14 cellular contexts compared by ENCODE assay signal in genomic region chr1:21919520-21919919, GRCh38. TPM values are rescaled to one million over a fixed set of nuclear protein-coding genes. Genes with fewer than 3 reads are reported as not detected.
DNase-seq lines count a peak whose midpoint lies in the region; ATAC-seq and TF ChIP-seq lines count a peak whose summit lies in the region.
"Had no signal": no experiment of that assay in that cellular context is flagged by ENCODE, and none has a peak within 500 bp of the region (broad histone marks: within the 10 kb centered on the region; RNA-seq: fewer than 3 reads in every experiment).

No MANE protein-coding gene starts in this region.

- H3K36me3 Mint-ChIP-seq in neural progenitor cell = no peaks in the 10 kb centered on the region
- H3K36me3 Mint-ChIP-seq in activated CD4-positive, alpha-beta T cell treated with anti-CD3 and anti-CD28 coated beads, Interleukin-2, amount 10 ng/mL, durations not matched to agents 7 days and 5 days (ENCODE audit: low read depth) = no peaks in the 10 kb centered on the region

- peaks cover 8% of the 10 kb centered on the region; the same call in 1 of the 2 replicates for H3K4me1 ChIP-seq in PC-3 (ENCODE audit: insufficient read depth, low read length)
- peaks cover 65 to 67% of the 10 kb centered on the region in 2 donors for H3K4me1 ChIP-seq in duodenal mucosa (ENCODE audit: control insufficient read depth in 1 of 2, insufficient read depth in 2 of 2, low read length in 2 of 2)
- H3K4me1 ChIP-seq in neural progenitor cell = peaks cover 18% of the 10 kb centered on the region
- no peaks in the 10 kb centered on the region for H3K4me1 ChIP-seq in effector memory CD4-positive, alpha-beta T cell (ENCODE audit: control insufficient read depth, insufficient read depth, low read length, poor library complexity, severe bottlenecking)

- H3K27me3 Mint-ChIP-seq in neural progenitor cell (ENCODE audit: insufficient read depth, low read depth) = no peaks in the 10 kb centered on the region
- no peaks in the 10 kb centered on the region for H3K27me3 Mint-ChIP-seq in activated CD4-positive, alpha-beta T cell treated with anti-CD3 and anti-CD28 coated beads, Interleukin-2, amount 10 ng/mL, durations not matched to agents 7 days and 5 days

- TF ChIP-seq CTCF in PC-3 (conservative IDR thresholded peaks at IDR 0.05; ENCODE audit: low read depth, low read length) (no peak), neural progenitor cell (IDR thresholded peaks at IDR 0.05) (no peak)

- H3K79me2 ChIP-seq in PC-3 (ENCODE audit: low read length) (no peaks in the 10 kb centered on the region), neural progenitor cell (ENCODE audit: low read depth) (no peaks in the 10 kb centered on the region)

- CTCF ChIA-PET in PC-3 (lab: Charles Lee) = interaction anchor here (0.6 kb wide), 1 partner anchor 104 kb away, joined by 3 read pairs; no protein-coding TSS in a partner anchor
- CTCF ChIA-PET in activated CD4-positive, alpha-beta T cell treated with anti-CD3 and anti-CD28 coated beads, Interleukin-2, amount 10 ng/mL, durations not matched to agents 7 days and 5 days (lab: Charles Lee) = interaction anchor here (1.4 kb wide), 1 partner anchor 16 kb away, joined by 3 read pairs; no protein-coding TSS in a partner anchor

- no TSS peak for BruUV-seq in PC-3 (replicated peaks; lab: Mats Ljungman, UMichigan)

- peak overlapping the region; percentile 12 for H3K27ac Mint-ChIP-seq in neural progenitor cell
- H3K27ac Mint-ChIP-seq in activated CD4-positive, alpha-beta T cell treated with anti-CD3 and anti-CD28 coated beads, Interleukin-2, amount 10 ng/mL, durations not matched to agents 7 days and 5 days = no peak overlapping the region

- H3K9me3 ChIP-seq in PC-3 (ENCODE audit: low read length) (no peaks in the 10 kb centered on the region), duodenal mucosa (ENCODE audit: control insufficient read depth in 1 of 2, low read length in 2 of 2) (no peaks in the 10 kb centered on the region), neural progenitor cell (ENCODE audit: low read depth) (no peaks in the 10 kb centered on the region)
- H3K9me3 ChIP-seq in effector memory CD4-positive, alpha-beta T cell (ENCODE audit: control insufficient read depth, low read length) = no peaks in the 10 kb centered on the region

- H4K20me1 ChIP-seq in PC-3 (ENCODE audit: low read length) (no peaks in the 10 kb centered on the region), neural progenitor cell (ENCODE audit: low read depth) (peaks cover 18% of the 10 kb centered on the region)

- H3K27ac ChIP-seq in PC-3 (ENCODE audit: low read length) (no peak overlapping the region), duodenal mucosa (ENCODE audit: low read depth, low read length) (peak overlapping the region; percentile 32), neural progenitor cell (no peak overlapping the region)
- no peak overlapping the region for H3K27ac ChIP-seq in effector memory CD4-positive, alpha-beta T cell (ENCODE audit: insufficient read depth, low read length, poor library complexity, severe bottlenecking)

- no peaks in the 10 kb centered on the region for H3F3A ChIP-seq in PC-3 (ENCODE audit: low read length, unreplicated experiment)
- peaks cover 14% of the 10 kb centered on the region for H3F3A ChIP-seq in neural progenitor cell (ENCODE audit: low read depth)

- no peaks in the 10 kb centered on the region for H3K27me3 ChIP-seq in PC-3 (ENCODE audit: low read length)
- H3K27me3 ChIP-seq in duodenal mucosa (ENCODE audit: control insufficient read depth in 1 of 2, insufficient read depth in 2 of 2, low read length in 2 of 2) = no peaks in the 10 kb centered on the region
- no peaks in the 10 kb centered on the region for H3K27me3 ChIP-seq in neural progenitor cell
- H3K27me3 ChIP-seq in effector memory CD4-positive, alpha-beta T cell (replicated peaks; ENCODE audit: control insufficient read depth, insufficient read depth, low read length, poor library complexity, severe bottlenecking) = no peaks in the 10 kb centered on the region

- ATAC-seq in PC-3 = peak; percentile 65

- DNase-seq in AG08395 (ENCODE audit: low spot score) (peak; percentile 77), PC-3 (peak; percentile 77), neural progenitor cell (ENCODE audit: low spot score) (no peak), NCI-H1092 treated with DMSO at 0.1 percent for 48 hours (lab: John Stamatoyannopoulos, UW) (no peak)
- no peak for DNase-seq in effector memory CD4-positive, alpha-beta T cell
- no peak for DNase-seq in activated CD4-positive, alpha-beta T cell treated with anti-CD3 and anti-CD28 coated beads, Interleukin-2, amount 10 ng/mL, durations not matched to agents 7 days and 5 days
- no peak for DNase-seq in stimulated activated CD4-positive, alpha-beta T cell treated with anti-CD3 and anti-CD28 coated beads, Interleukin-15, amount 100 ng/mL, for 24 hours
- DNase-seq: activated CD4-positive, alpha-beta T cell treated with anti-CD3 and anti-CD28 coated beads, Interleukin-2, amount 50 U/mL, for 1 hour; amygdala; C1 segment of cervical spinal cord; glutamatergic neuron; NCI-H1436 treated with DMSO at 0.1 percent for 48 hours; stimulated activated CD4-positive, alpha-beta T cell treated with anti-CD3 and anti-CD28 coated beads, Interleukin-4, amount 100 ng/mL, for 4 hours had no signal

- H3K4me2 ChIP-seq in PC-3 (ENCODE audit: low read length) (no peak overlapping the region), neural progenitor cell (no peak overlapping the region)

- H2AFZ ChIP-seq in PC-3 (ENCODE audit: low read length) (no peak overlapping the region), neural progenitor cell (replicated peaks) (no peak overlapping the region)

- peaks cover 37% of the 10 kb centered on the region for H3K4me1 Mint-ChIP-seq in neural progenitor cell
- H3K4me1 Mint-ChIP-seq in activated CD4-positive, alpha-beta T cell treated with anti-CD3 and anti-CD28 coated beads, Interleukin-2, amount 10 ng/mL, durations not matched to agents 7 days and 5 days = no peaks in the 10 kb centered on the region

- H3K9me2 ChIP-seq in PC-3 (replicated peaks; ENCODE audit: low read length) = no peaks in the 10 kb centered on the region

- intact Hi-C loops in PC-3 (cut with micrococcal nuclease) = no loop called here

- H3K4me3 ChIP-seq in PC-3 (ENCODE audit: low read length) = no peak overlapping the region
- H3K4me3 ChIP-seq in duodenal mucosa (ENCODE audit: low read depth in 1 of 2, low read length in 2 of 2) = no peak overlapping the region
- H3K4me3 ChIP-seq in neural progenitor cell = no peak overlapping the region
- H3K4me3 ChIP-seq in effector memory CD4-positive, alpha-beta T cell (ENCODE audit: insufficient read depth, low read depth, low read length, poor library complexity, severe bottlenecking) = no peak overlapping the region

- H3K36me3 ChIP-seq in PC-3 (ENCODE audit: low read depth, low read length) (no peaks in the 10 kb centered on the region), duodenal mucosa (ENCODE audit: control insufficient read depth in 1 of 2, insufficient read depth in 2 of 2, low read length in 2 of 2) (no peaks in the 10 kb centered on the region), neural progenitor cell (no peaks in the 10 kb centered on the region)
- H3K36me3 ChIP-seq in effector memory CD4-positive, alpha-beta T cell (ENCODE audit: control insufficient read depth, insufficient read depth, low read length) = no peaks in the 10 kb centered on the region

- POLR2A ChIA-PET in PC-3 (lab: Charles Lee; ENCODE audit: unreplicated experiment) = no interaction called here
- POLR2A ChIA-PET in activated CD4-positive, alpha-beta T cell treated with anti-CD3 and anti-CD28 coated beads, Interleukin-2, amount 10 ng/mL, durations not matched to agents 7 days and 5 days (lab: Charles Lee) = no interaction called here

- H3K9me3 Mint-ChIP-seq in neural progenitor cell = no peaks in the 10 kb centered on the region
- no peaks in the 10 kb centered on the region for H3K9me3 Mint-ChIP-seq in activated CD4-positive, alpha-beta T cell treated with anti-CD3 and anti-CD28 coated beads, Interleukin-2, amount 10 ng/mL, durations not matched to agents 7 days and 5 days

- H3K4me3 Mint-ChIP-seq in neural progenitor cell = no peak overlapping the region
- H3K4me3 Mint-ChIP-seq in activated CD4-positive, alpha-beta T cell treated with anti-CD3 and anti-CD28 coated beads, Interleukin-2, amount 10 ng/mL, durations not matched to agents 7 days and 5 days = no peak overlapping the region

- H3K9ac ChIP-seq in PC-3 (ENCODE audit: low read length) (no peak overlapping the region), duodenal mucosa (ENCODE audit: low read depth in 1 of 2, low read length in 2 of 2) (no peak overlapping the region), neural progenitor cell (no peak overlapping the region)

RNA-seq across cellular contexts. Expression of gene HSPG2, which starts 17.6 kb away (rescaled TPM):
- 35.1 and 56.0 TPM in 2 replicates for total RNA-seq in PC-3 (2014; rRNA removed)
- total RNA-seq in neural progenitor cell (ENCODE audit: low replicate concordance) = 6.9 and 23.6 TPM in 2 replicates
- 1 to 10 TPM; 1.9 to 2.3 TPM for total RNA-seq in activated CD4-positive, alpha-beta T cell treated with anti-CD3 and anti-CD28 coated beads, Interleukin-2, amount 10 ng/mL, durations not matched to agents 7 days and 5 days

RNA-seq across cellular contexts. Expression of gene CELA3B, which starts 57.3 kb away (rescaled TPM):
- total RNA-seq in PC-3 (2014; rRNA removed) = not detected in 2 replicates
- total RNA-seq in neural progenitor cell (ENCODE audit: low replicate concordance) = not detected in 2 replicates
- total RNA-seq in activated CD4-positive, alpha-beta T cell treated with anti-CD3 and anti-CD28 coated beads, Interleukin-2, amount 10 ng/mL, durations not matched to agents 7 days and 5 days = not detected

Comparison
In these comparisons a context has a peak if more than half of its experiments do, and no peak if none do; other contexts are left out.
1. DNase-seq: peak in AG08395 (single experiment) and PC-3 (single experiment); none in neural progenitor cell (single experiment), NCI-H1092 treated with DMSO at 0.1 percent for 48 hours (single experiment), effector memory CD4-positive, alpha-beta T cell (0 of 3), activated CD4-positive, alpha-beta T cell treated with anti-CD3 and anti-CD28 coated beads, Interleukin-2, amount 10 ng/mL, durations not matched to agents 7 days and 5 days (single experiment) and stimulated activated CD4-positive, alpha-beta T cell treated with anti-CD3 and anti-CD28 coated beads, Interleukin-15, amount 100 ng/mL, for 24 hours (single experiment).